ENCODE assay signal across 7 cellular contexts in genomic region chr7:65888434-65889160, GRCh38. TPM values are rescaled to one million over a fixed set of nuclear protein-coding genes. Genes with fewer than 3 reads are reported as not detected.
DNase-seq lines count a peak whose midpoint lies in the region; ATAC-seq and TF ChIP-seq lines count a peak whose summit lies in the region.
"Not testable (repeated sequence)": the region's sequence is repeated elsewhere in the genome, so short reads cannot be mapped to it uniquely, and the experiment has no call there.

No MANE protein-coding gene starts in this region.

- intact Hi-C loops in left ventricle myocardium inferior (cut with micrococcal nuclease); left lung (cut with DNase I): not testable (repeated sequence)

- CTCF ChIA-PET in activated CD8-positive, alpha-beta memory T cell treated with anti-CD3 and anti-CD28 coated beads, Interleukin-2, amount 10 ng/mL, durations not matched to agents 7 days and 5 days (lab: Charles Lee), result not testable (repeated sequence)

- H3K9me3 ChIP-seq in BLaER1, result peaks cover 10% of the 10 kb centered on the region
- not testable (repeated sequence) for H3K9me3 ChIP-seq in left ventricle myocardium inferior (replicated peaks); left lung

- not testable (repeated sequence) for H3K4me1 ChIP-seq in BLaER1, left lung
- H3K4me1 ChIP-seq in KMS-11 (ENCODE audit: low read depth, poor library complexity, severe bottlenecking) (peaks cover 18% of the 10 kb centered on the region), left ventricle myocardium inferior (peaks cover 36% of the 10 kb centered on the region)

- peaks cover 51% of the 10 kb centered on the region for H3K36me3 ChIP-seq in BLaER1
- H3K36me3 ChIP-seq in KMS-11 (ENCODE audit: insufficient read depth); left ventricle myocardium inferior; left lung: not testable (repeated sequence)

- TF ChIP-seq CTCF in KMS-11 (conservative IDR thresholded peaks at IDR 0.05; ENCODE audit: low read depth, low read length); endothelial cell (IDR thresholded peaks at IDR 0.05; ENCODE audit: unreplicated experiment); left ventricle myocardium inferior (IDR thresholded peaks at IDR 0.05; ENCODE audit: borderline replicate concordance); left lung (IDR thresholded peaks at IDR 0.05); progenitor cell of endocrine pancreas (IDR thresholded peaks at IDR 0.05; ENCODE audit: unreplicated experiment): not testable (repeated sequence)

- H3K36me3 Mint-ChIP-seq in activated CD8-positive, alpha-beta memory T cell treated with anti-CD3 and anti-CD28 coated beads, Interleukin-2, amount 10 ng/mL, durations not matched to agents 7 days and 5 days, result peaks cover 35% of the 10 kb centered on the region
- not testable (repeated sequence) for H3K36me3 Mint-ChIP-seq in endothelial cell (ENCODE audit: low read depth, unreplicated experiment)
- H3K36me3 Mint-ChIP-seq in progenitor cell of endocrine pancreas (ENCODE audit: insufficient read depth), result peaks cover 22% of the 10 kb centered on the region

- H3K4me2 ChIP-seq in BLaER1, result peak overlapping the region; percentile 37
- not testable (repeated sequence) for H3K4me2 ChIP-seq in KMS-11

- H3K27me3 ChIP-seq in BLaER1; KMS-11 (ENCODE audit: insufficient read depth, low read depth); left ventricle myocardium inferior (ENCODE audit: low read depth); left lung: not testable (repeated sequence)

- not testable (repeated sequence) for H3K4me3 Mint-ChIP-seq in activated CD8-positive, alpha-beta memory T cell treated with anti-CD3 and anti-CD28 coated beads, Interleukin-2, amount 10 ng/mL, durations not matched to agents 7 days and 5 days; progenitor cell of endocrine pancreas (ENCODE audit: low read depth)
- peak overlapping the region; percentile 3 for H3K4me3 Mint-ChIP-seq in endothelial cell (ENCODE audit: unreplicated experiment)

- H4K20me1 ChIP-seq in BLaER1, result peaks cover 50% of the 10 kb centered on the region
- H4K20me1 ChIP-seq in KMS-11 (ENCODE audit: insufficient read depth), result not testable (repeated sequence)

- H3K4me3 ChIP-seq in BLaER1; KMS-11 (IDR thresholded peaks at IDR 0.05; ENCODE audit: insufficient read depth, low read depth, low read length); left ventricle myocardium inferior; left lung: not testable (repeated sequence)

- DNase-seq in activated CD8-positive, alpha-beta memory T cell treated with anti-CD3 and anti-CD28 coated beads, Interleukin-2, amount 10 ng/mL, durations not matched to agents 7 days and 5 days; endothelial cell (ENCODE audit: low spot score); left ventricle myocardium inferior; left lung; progenitor cell of endocrine pancreas (ENCODE audit: low spot score, unreplicated experiment): not testable (repeated sequence)

- ATAC-seq in activated CD8-positive, alpha-beta memory T cell treated with anti-CD3 and anti-CD28 coated beads, Interleukin-2, amount 10 ng/mL, durations not matched to agents 7 days and 5 days, result not testable (repeated sequence)
- ATAC-seq in left lung, result peak; percentile 25

- H3K79me2 ChIP-seq in KMS-11 (ENCODE audit: insufficient read depth, low read depth), result peaks cover 54% of the 10 kb centered on the region; the same call in 1 of the 2 replicates

- H3K27ac ChIP-seq in BLaER1, left lung: not testable (repeated sequence)
- peak overlapping the region; percentile 0; the same call in 1 of the 2 replicates for H3K27ac ChIP-seq in KMS-11
- H3K27ac ChIP-seq in left ventricle myocardium inferior (replicated peaks), result peak overlapping the region; percentile 8

- not testable (repeated sequence) for H2AFZ ChIP-seq in KMS-11 (ENCODE audit: low read depth)

- H3K27ac Mint-ChIP-seq in activated CD8-positive, alpha-beta memory T cell treated with anti-CD3 and anti-CD28 coated beads, Interleukin-2, amount 10 ng/mL, durations not matched to agents 7 days and 5 days, result peak overlapping the region; percentile 43
- H3K27ac Mint-ChIP-seq in endothelial cell (ENCODE audit: unreplicated experiment), result not testable (repeated sequence)
- peak overlapping the region; percentile 65 for H3K27ac Mint-ChIP-seq in progenitor cell of endocrine pancreas

- H3K9ac ChIP-seq in BLaER1, KMS-11: not testable (repeated sequence)

- not testable (repeated sequence) for H3K27me3 Mint-ChIP-seq in activated CD8-positive, alpha-beta memory T cell treated with anti-CD3 and anti-CD28 coated beads, Interleukin-2, amount 10 ng/mL, durations not matched to agents 7 days and 5 days; endothelial cell (ENCODE audit: unreplicated experiment); progenitor cell of endocrine pancreas

- H3K4me1 Mint-ChIP-seq in activated CD8-positive, alpha-beta memory T cell treated with anti-CD3 and anti-CD28 coated beads, Interleukin-2, amount 10 ng/mL, durations not matched to agents 7 days and 5 days; progenitor cell of endocrine pancreas (ENCODE audit: low read depth): not testable (repeated sequence)
- peaks cover 13% of the 10 kb centered on the region for H3K4me1 Mint-ChIP-seq in endothelial cell (ENCODE audit: unreplicated experiment)

- H3K9me3 Mint-ChIP-seq in activated CD8-positive, alpha-beta memory T cell treated with anti-CD3 and anti-CD28 coated beads, Interleukin-2, amount 10 ng/mL, durations not matched to agents 7 days and 5 days (ENCODE audit: low read depth); endothelial cell (ENCODE audit: unreplicated experiment); progenitor cell of endocrine pancreas (ENCODE audit: low read depth): not testable (repeated sequence)

RNA-seq across cellular contexts. Expression of gene VKORC1L1, which starts 15.7 kb away (rescaled TPM):
- total RNA-seq in activated CD8-positive, alpha-beta memory T cell treated with anti-CD3 and anti-CD28 coated beads, Interleukin-2, amount 10 ng/mL, durations not matched to agents 7 days and 5 days, result 10 to 100 TPM; 14.1 to 20.3 TPM
- total RNA-seq in endothelial cell (ENCODE audit: unreplicated experiment), result 22.9 TPM
- total RNA-seq in left ventricle myocardium inferior, result 19.2 TPM
- total RNA-seq in left lung, result 10 to 100 TPM; 37.6 to 49.6 TPM
- 25.0 and 28.9 TPM in 2 replicates for total RNA-seq in progenitor cell of endocrine pancreas
